35 cellular contexts compared by ENCODE assay signal in genomic region chr12:89081709-89082108, GRCh38.
DNase-seq lines count a peak whose midpoint lies in the region; ATAC-seq, FAIRE-seq and TF ChIP-seq lines count a peak whose summit lies in the region.
"Had no signal": no experiment of that assay in that cellular context is flagged by ENCODE, and none has a peak within 500 bp of the region (broad histone marks: within the 10 kb centered on the region; RNA-seq: fewer than 3 reads in every experiment).

No MANE protein-coding gene starts in this region.

- no peak overlapping the region for H3K23ac ChIP-seq in H1 (ENCODE audit: insufficient read length)

- 0 out of 2 replicates have a peak overlapping the region, but pooled peaks have one; percentile 9 for H3K18ac ChIP-seq in H1 (ENCODE audit: extremely low read depth, low read length)

- H3K27me3 ChIP-seq in A673 (replicated peaks; ENCODE audit: insufficient read depth, low read depth, low read length, poor library complexity): no peaks in the 10 kb centered on the region
- no peaks in the 10 kb centered on the region for H3K27me3 ChIP-seq in GM23338 (ENCODE audit: insufficient read depth)
- no peaks in the 10 kb centered on the region for H3K27me3 ChIP-seq in H1 (replicated peaks in 1 of 4; ENCODE audit: control insufficient read depth in 3 of 4, extremely low read depth in 1 of 4, insufficient read depth in 3 of 4, low read length in 3 of 4)
- no peaks in the 10 kb centered on the region for H3K27me3 ChIP-seq in neural progenitor cell
- H3K27me3 ChIP-seq: ovary, testis had no signal

- no peak overlapping the region for H3K14ac ChIP-seq in H1 (ENCODE audit: insufficient read length)

- peak overlapping the region; percentile 40 for H2BK12ac ChIP-seq in H1 (ENCODE audit: low read depth, low read length)

- H2AFZ ChIP-seq in GM23338: peak overlapping the region; percentile 40
- H2AFZ ChIP-seq in H1 (ENCODE audit: low read length): no peak overlapping the region
- no peak overlapping the region for H2AFZ ChIP-seq in neural progenitor cell (replicated peaks)

- TF ChIP-seq CTCF in A673 (conservative IDR thresholded peaks at IDR 0.05; ENCODE audit: low read depth, low read length) (no peak), GM23338 (conservative IDR thresholded peaks at IDR 0.05; ENCODE audit: low read depth in 2 of 2) (no peak), H1 (IDR thresholded peaks at IDR 0.05; ENCODE audit: control extremely low read depth in 1 of 3, insufficient read depth in 1 of 3, low read depth in 1 of 3, low read length in 3 of 3) (no peak), neural progenitor cell (IDR thresholded peaks at IDR 0.05) (no peak)

- H3K4me3 Mint-ChIP-seq in GM23338 (no peak overlapping the region), neural progenitor cell (no peak overlapping the region)
- no peak overlapping the region for H3K4me3 Mint-ChIP-seq in activated CD8-positive, alpha-beta T cell treated with anti-CD3 and anti-CD28 coated beads, Interleukin-2, amount 10 ng/mL, durations not matched to agents 7 days and 5 days
- H3K4me3 Mint-ChIP-seq: activated CD4-positive, alpha-beta T cell treated with anti-CD3 and anti-CD28 coated beads, Interleukin-2, amount 10 ng/mL, durations not matched to agents 24 days and 14 days; activated naive CD8-positive, alpha-beta T cell treated with anti-CD3 and anti-CD28 coated beads, Interleukin-2, amount 50 U/mL, for 24 hours; activated T-cell treated with anti-CD3 and anti-CD28 coated beads, Interleukin-2, amount 50 U/mL, for 24 hours; B cell; CD8-positive, alpha-beta memory T cell; natural killer cell treated with Interleukin-12 subunit alpha and Interleukin-12 subunit beta and Interleukin-15 and Interleukin-18, amount 100 ng/mL, for 72 hours; T-helper 2 cell treated with Interferon-gamma antibody and Interleukin-4, amounts not matched to agents 5 μg/mL and 100 μg/mL, for 36 hours had no signal

- no peak for DNase-seq in A673 (ENCODE audit: low spot score)
- no peak for DNase-seq in GM23338 (ENCODE audit: low spot score)
- no peak for DNase-seq in H1 (ENCODE audit: low read depth in 1 of 2, low spot score in 2 of 2)
- no peak for DNase-seq in neural progenitor cell (ENCODE audit: low spot score)
- no peak for DNase-seq in effector CD4-positive, alpha-beta T cell
- no peak for DNase-seq in activated CD8-positive, alpha-beta T cell treated with anti-CD3 and anti-CD28 coated beads, Interleukin-2, amount 10 ng/mL, durations not matched to agents 7 days and 5 days
- DNase-seq in SHP77 treated with DMSO at 0.1 percent for 48 hours (lab: John Stamatoyannopoulos, UW): no peak
- DNase-seq: ACHN; activated CD4-positive, alpha-beta T cell treated with anti-CD3 and anti-CD28 coated beads, Interleukin-2, amount 10 ng/mL, durations not matched to agents 24 days and 14 days; activated gamma-delta T cell treated with Interleukin-2 at 50 U/mL for 16 hours; activated naive CD8-positive, alpha-beta T cell treated with anti-CD3 and anti-CD28 coated beads, Interleukin-2, amount 50 U/mL, for 24 hours; activated T-cell treated with anti-CD3 and anti-CD28 coated beads, Interleukin-2, amount 50 U/mL, for 24 hours; caudate nucleus; CD8-positive, alpha-beta memory T cell; gastrocnemius medialis; H7; hippocampal formation; left cardiac atrium; NCI-H2107; NCI-H345; NCI-H69; ovary; retina; small intestine; stimulated activated naive CD4-positive, alpha-beta T cell; testis had no signal

- H3K56ac ChIP-seq in H1 (replicated peaks; ENCODE audit: insufficient read length, low read depth, low read length): no peak overlapping the region

- H3K4me2 ChIP-seq in GM23338: peak overlapping the region; percentile 59
- H3K4me2 ChIP-seq in H1 (ENCODE audit: insufficient read depth in 1 of 2, low read depth in 2 of 2, low read length in 2 of 2): peak overlapping the region in 1 of 2 experiments; percentile 15; a peak in 1 of 4 replicates
- no peak overlapping the region for H3K4me2 ChIP-seq in neural progenitor cell

- TF ChIP-seq POLR2A in H1 (IDR thresholded peaks at IDR 0.05; ENCODE audit: control extremely low read depth in 1 of 2, low read depth in 2 of 2, low read length in 2 of 2): no peak

- H3K9me2 ChIP-seq in GM23338 (ENCODE audit: insufficient read depth): no peaks in the 10 kb centered on the region; the same call in 1 of the 2 replicates

- peak overlapping the region; percentile 38 for H2BK120ac ChIP-seq in H1 (replicated peaks; ENCODE audit: low read depth, low read length)

- no peaks in the 10 kb centered on the region for H3K9me3 Mint-ChIP-seq in GM23338
- no peaks in the 10 kb centered on the region for H3K9me3 Mint-ChIP-seq in neural progenitor cell
- no peaks in the 10 kb centered on the region for H3K9me3 Mint-ChIP-seq in activated CD8-positive, alpha-beta T cell treated with anti-CD3 and anti-CD28 coated beads, Interleukin-2, amount 10 ng/mL, durations not matched to agents 7 days and 5 days (ENCODE audit: insufficient read depth)
- H3K9me3 Mint-ChIP-seq: activated naive CD8-positive, alpha-beta T cell treated with anti-CD3 and anti-CD28 coated beads, Interleukin-2, amount 50 U/mL, for 24 hours; CD8-positive, alpha-beta memory T cell; natural killer cell treated with Interleukin-12 subunit alpha and Interleukin-12 subunit beta and Interleukin-15 and Interleukin-18, amount 100 ng/mL, for 72 hours had no signal

- no peak overlapping the region for H2BK20ac ChIP-seq in H1 (ENCODE audit: low read length)

- H3K27me3 Mint-ChIP-seq in GM23338 (ENCODE audit: insufficient read depth, low read depth, poor library complexity) (peaks cover 2% of the 10 kb centered on the region), neural progenitor cell (ENCODE audit: insufficient read depth, low read depth) (peaks cover 4% of the 10 kb centered on the region)
- H3K27me3 Mint-ChIP-seq in activated CD8-positive, alpha-beta T cell treated with anti-CD3 and anti-CD28 coated beads, Interleukin-2, amount 10 ng/mL, durations not matched to agents 7 days and 5 days (ENCODE audit: low read depth): peaks cover 8% of the 10 kb centered on the region
- H3K27me3 Mint-ChIP-seq: activated CD4-positive, alpha-beta T cell treated with anti-CD3 and anti-CD28 coated beads, Interleukin-2, amount 10 ng/mL, durations not matched to agents 24 days and 14 days had no signal

- no peak overlapping the region for H4K5ac ChIP-seq in H1 (ENCODE audit: insufficient read length, low read depth, low read length)

- H3F3A ChIP-seq in GM23338 (replicated peaks; ENCODE audit: low read depth): no peaks in the 10 kb centered on the region
- H3F3A ChIP-seq in neural progenitor cell (ENCODE audit: low read depth): no peaks in the 10 kb centered on the region

- H3K36me3 Mint-ChIP-seq in GM23338 (ENCODE audit: low read depth) (no peaks in the 10 kb centered on the region), neural progenitor cell (no peaks in the 10 kb centered on the region)
- H3K36me3 Mint-ChIP-seq in activated CD8-positive, alpha-beta T cell treated with anti-CD3 and anti-CD28 coated beads, Interleukin-2, amount 10 ng/mL, durations not matched to agents 7 days and 5 days (ENCODE audit: low read depth): no peaks in the 10 kb centered on the region
- H3K36me3 Mint-ChIP-seq: natural killer cell treated with Interleukin-12 subunit alpha and Interleukin-12 subunit beta and Interleukin-15 and Interleukin-18, amount 100 ng/mL, for 72 hours had no signal

- H3K4me1 ChIP-seq in A673 (ENCODE audit: insufficient read depth, low read length, poor library complexity, severe bottlenecking) (peaks cover 61% of the 10 kb centered on the region), GM23338 (ENCODE audit: insufficient read depth) (peaks cover 57% of the 10 kb centered on the region), H1 (replicated peaks in 1 of 4; ENCODE audit: control insufficient read depth in 3 of 4, insufficient read depth in 4 of 4, low read length in 3 of 4) (peaks cover 10 to 24% (median 18%) of the 10 kb centered on the region in 4 experiments), neural progenitor cell (peaks cover 14% of the 10 kb centered on the region)
- H3K4me1 ChIP-seq: testis had no signal

- H3K4me3 ChIP-seq in A673 (ENCODE audit: low read depth, low read length, poor library complexity, severe bottlenecking) (no peak overlapping the region), GM23338 (no peak overlapping the region), H1 (ENCODE audit: extremely low read depth in 1 of 4, insufficient read depth in 2 of 4, low read depth in 3 of 4, low read length in 4 of 4) (no peak overlapping the region), neural progenitor cell (no peak overlapping the region)
- H3K4me3 ChIP-seq: gastrocnemius medialis, GM12878, K562, lung, ovary, testis had no signal

- H4K20me1 ChIP-seq in GM23338 (replicated peaks; ENCODE audit: insufficient read depth) (no peaks in the 10 kb centered on the region), H1 (replicated peaks in 1 of 2; ENCODE audit: control insufficient read depth in 1 of 2, insufficient read depth in 2 of 2, low read length in 2 of 2) (no peaks in the 10 kb centered on the region), neural progenitor cell (ENCODE audit: low read depth) (no peaks in the 10 kb centered on the region)

- no peaks in the 10 kb centered on the region for H3K23me2 ChIP-seq in H1 (ENCODE audit: low read depth, low read length)

- no peak for ATAC-seq in GM23338
- no peak for ATAC-seq in activated CD8-positive, alpha-beta T cell treated with anti-CD3 and anti-CD28 coated beads, Interleukin-2, amount 10 ng/mL, durations not matched to agents 7 days and 5 days
- ATAC-seq: activated naive CD8-positive, alpha-beta T cell treated with anti-CD3 and anti-CD28 coated beads, Interleukin-2, amount 50 U/mL, for 24 hours; gastrocnemius medialis; GM12878; K562; left cardiac atrium; natural killer cell treated with Interleukin-12 subunit alpha and Interleukin-12 subunit beta and Interleukin-15 and Interleukin-18, amount 100 ng/mL, for 72 hours; Right ventricle myocardium inferior had no signal

- WGBS in H1 (ENCODE audit: extremely low coverage in 1 of 2, insufficient coverage in 1 of 2, insufficient read length in 1 of 2, insufficient replicate concordance in 2 of 2, low coverage in 1 of 2, low lambda C conversion rate in 2 of 2, missing lambda C conversion rate in 1 of 2), 2 experiments: 87% methylated on average over 2 of the region's 2 CpGs; no CpG with 5 or more reads in 1 of the 2 experiments

- H3K27ac ChIP-seq in A673 (ENCODE audit: low read depth, low read length, poor library complexity, severe bottlenecking): peak overlapping the region; percentile 77
- H3K27ac ChIP-seq in GM23338 (ENCODE audit: low read depth): peak overlapping the region; percentile 6; the same call in 1 of the 2 replicates
- no peak overlapping the region for H3K27ac ChIP-seq in H1 (ENCODE audit: low read depth, low read length)
- no peak overlapping the region for H3K27ac ChIP-seq in neural progenitor cell
- H3K27ac ChIP-seq: gastrocnemius medialis, ovary, testis, VCaP had no signal

- TF ChIP-seq EP300 in H1 (IDR thresholded peaks at IDR 0.05; ENCODE audit: borderline replicate concordance in 1 of 2, low read depth in 2 of 2, low read length in 2 of 2): no peak

- no peaks in the 10 kb centered on the region for H3K79me2 ChIP-seq in GM23338 (replicated peaks; ENCODE audit: insufficient read depth)
- H3K79me2 ChIP-seq in H1 (ENCODE audit: control insufficient read depth in 1 of 2, insufficient read depth in 2 of 2, low read length in 2 of 2): no peaks in the 10 kb centered on the region
- H3K79me2 ChIP-seq in neural progenitor cell (ENCODE audit: low read depth): no peaks in the 10 kb centered on the region

- H3K9me3 ChIP-seq in A673 (ENCODE audit: low read depth, low read length, poor library complexity, severe bottlenecking): no peaks in the 10 kb centered on the region
- no peaks in the 10 kb centered on the region for H3K9me3 ChIP-seq in H1 (ENCODE audit: insufficient read depth in 2 of 2, low read depth in 1 of 2, low read length in 1 of 2)
- no peaks in the 10 kb centered on the region for H3K9me3 ChIP-seq in neural progenitor cell (ENCODE audit: low read depth)
- H3K9me3 ChIP-seq: gastrocnemius medialis, ovary, testis had no signal

- H2BK5ac ChIP-seq in H1 (ENCODE audit: low read depth, low read length): peak overlapping the region; percentile 54; the same call in 1 of the 2 replicates

- POLR2A ChIA-PET in A673 (lab: Charles Lee; ENCODE audit: low non-redundant PET) (interaction anchor here (0.9 kb wide), 1 partner anchor 64 kb away, joined by 4 read pairs; no protein-coding TSS in a partner anchor), H1 (lab: Charles Lee; ENCODE audit: partially characterized antibody) (no interaction called here)
- POLR2A ChIA-PET in activated CD8-positive, alpha-beta T cell treated with anti-CD3 and anti-CD28 coated beads, Interleukin-2, amount 10 ng/mL, durations not matched to agents 7 days and 5 days (lab: Charles Lee): no interaction called here

- no peak overlapping the region for H3K4ac ChIP-seq in H1 (replicated peaks; ENCODE audit: insufficient read length, low read depth, low read length)

- no peak overlapping the region for H4K8ac ChIP-seq in H1 (ENCODE audit: extremely low read depth, insufficient read depth, low read length)

- intact Hi-C loops in A673 (cut with micrococcal nuclease; ENCODE audit: unreplicated experiment): loop anchor here (5.0 kb wide), 1 partner anchor 76 kb away; no protein-coding TSS in a partner anchor

- H3K36me3 ChIP-seq in A673 (ENCODE audit: insufficient read depth, low read length, poor library complexity, severe bottlenecking) (no peaks in the 10 kb centered on the region), GM23338 (ENCODE audit: insufficient read depth) (no peaks in the 10 kb centered on the region), H1 (ENCODE audit: control insufficient read depth in 2 of 4, insufficient read depth in 4 of 4, low read length in 3 of 4) (no peaks in the 10 kb centered on the region), neural progenitor cell (no peaks in the 10 kb centered on the region)
- H3K36me3 ChIP-seq: gastrocnemius medialis, ovary had no signal

- H2BK15ac ChIP-seq in H1 (ENCODE audit: low read length): no peak overlapping the region; the same call in 1 of the 2 replicates

- H3K79me1 ChIP-seq in H1 (ENCODE audit: low read depth, low read length): no peaks in the 10 kb centered on the region

- TF ChIP-seq RAD21 in H1 (IDR thresholded peaks at IDR 0.05 in 1 of 2, conservative IDR thresholded peaks at IDR 0.05 in 1 of 2; ENCODE audit: low read depth in 2 of 2, low read length in 2 of 2): no peak

- H3K27ac Mint-ChIP-seq in GM23338 (peak overlapping the region; percentile 41; the same call in 1 of the 2 replicates), neural progenitor cell (peak overlapping the region; percentile 88)
- H3K27ac Mint-ChIP-seq in activated CD8-positive, alpha-beta T cell treated with anti-CD3 and anti-CD28 coated beads, Interleukin-2, amount 10 ng/mL, durations not matched to agents 7 days and 5 days: no peak overlapping the region
- H3K27ac Mint-ChIP-seq: activated CD4-positive, alpha-beta T cell treated with anti-CD3 and anti-CD28 coated beads, Interleukin-2, amount 10 ng/mL, durations not matched to agents 24 days and 14 days; activated naive CD8-positive, alpha-beta T cell treated with anti-CD3 and anti-CD28 coated beads, Interleukin-2, amount 50 U/mL, for 24 hours; activated T-cell treated with anti-CD3 and anti-CD28 coated beads, Interleukin-2, amount 50 U/mL, for 24 hours; B cell; CD8-positive, alpha-beta memory T cell; natural killer cell treated with Interleukin-12 subunit alpha and Interleukin-12 subunit beta and Interleukin-15 and Interleukin-18, amount 100 ng/mL, for 72 hours; T-helper 2 cell treated with Interferon-gamma antibody and Interleukin-4, amounts not matched to agents 5 μg/mL and 100 μg/mL, for 36 hours had no signal

- FAIRE-seq in H1 (lab: Jason Lieb, UNC): peak; percentile 24
- FAIRE-seq: endometrium, GM12878, K562, small intestine had no signal

- H3K9ac ChIP-seq in H1 (replicated peaks in 1 of 4; ENCODE audit: extremely low read depth in 1 of 4, low read depth in 3 of 4, low read length in 3 of 4) (no peak overlapping the region), neural progenitor cell (no peak overlapping the region)

- BruUV-seq in A673 (replicated peaks; lab: Mats Ljungman, UMichigan): TSS peak; percentile 61

- peak overlapping the region; percentile 45 for H4K91ac ChIP-seq in H1 (replicated peaks; ENCODE audit: insufficient read length, low read length)

- CTCF ChIA-PET in A673 (lab: Charles Lee) (no interaction called here), H1 (lab: Charles Lee; ENCODE audit: partially characterized antibody) (interaction anchor here (0.6 kb wide), 1 partner anchor 378 kb away, joined by 3 read pairs; no protein-coding TSS in a partner anchor)
- CTCF ChIA-PET in activated CD8-positive, alpha-beta T cell treated with anti-CD3 and anti-CD28 coated beads, Interleukin-2, amount 10 ng/mL, durations not matched to agents 7 days and 5 days (lab: Charles Lee): no interaction called here

- no peak overlapping the region for H2AK5ac ChIP-seq in H1 (ENCODE audit: low read depth, low read length)

- H3K4me1 Mint-ChIP-seq in GM23338 (peaks cover 57% of the 10 kb centered on the region), neural progenitor cell (peaks cover 18% of the 10 kb centered on the region)
- H3K4me1 Mint-ChIP-seq in activated CD8-positive, alpha-beta T cell treated with anti-CD3 and anti-CD28 coated beads, Interleukin-2, amount 10 ng/mL, durations not matched to agents 7 days and 5 days (ENCODE audit: low read depth): peaks cover 12% of the 10 kb centered on the region
- H3K4me1 Mint-ChIP-seq: B cell; CD8-positive, alpha-beta memory T cell had no signal

Comparison
In these comparisons a context has a peak if more than half of its experiments do, and no peak if none do; other contexts are left out.
1. H3K27ac ChIP-seq: peak in A673 (single experiment) and GM23338 (single experiment); none in H1 (single experiment) and neural progenitor cell (single experiment).